ENCODE assay signal across 26 cellular contexts in genomic region chr4:94165256-94165655, GRCh38.
"Had no signal": no experiment of that assay in that cellular context is flagged by ENCODE, and none has a peak within 500 bp of the region (broad histone marks: within the 10 kb centered on the region; RNA-seq: fewer than 3 reads in every experiment).

No MANE protein-coding gene starts in this region.

- H3K9me3 ChIP-seq: ascending aorta, body of pancreas, MG63, SJSA1 had no signal

- H3K9me3 Mint-ChIP-seq: activated naive CD4-positive, alpha-beta T cell treated with anti-CD3 and anti-CD28 coated beads, Interleukin-2, amount 50 U/mL, for 24 hours; T-helper 1 cell treated with Interleukin-12 subunit alpha and Interleukin-12 subunit beta and Interleukin-4 antibody, amounts not matched to agents 30 μg/mL and 1 μg/mL, for 36 hours had no signal

- DNase-seq: activated CD4-positive, alpha-beta T cell treated with anti-CD3 and anti-CD28 coated beads for 4 hours; activated CD4-positive, alpha-beta T cell treated with anti-CD3 and anti-CD28 coated beads, Interleukin-2, amount 50 U/mL, for 4 hours; activated CD8-positive, alpha-beta memory T cell treated with anti-CD3 and anti-CD28 coated beads, Interleukin-2, amount 50 U/mL, for 48 hours; activated CD8-positive, alpha-beta T cell treated with anti-CD3 and anti-CD28 coated beads, Interleukin-2, amount 10 ng/mL, durations not matched to agents 7 days and 5 days; activated T-cell treated with anti-CD3 and anti-CD28 coated beads, Interleukin-2, amount 50 U/mL, for 1 hour; body of pancreas; central memory CD4-positive, alpha-beta T cell; MG63; MV-4-11; NCI-H1092 treated with DMSO at 0.1 percent for 48 hours; NCI-H1417 treated with DMSO at 0.1 percent for 48 hours; NCI-H1694; NCI-H2029; NCI-H345; NCI-H510A; NCI-H69; PC-3; SHP77; SW 1271; T1000 had no signal

- H3K4me3 Mint-ChIP-seq: activated CD8-positive, alpha-beta T cell treated with anti-CD3 and anti-CD28 coated beads, Interleukin-2, amount 10 ng/mL, durations not matched to agents 7 days and 5 days; activated naive CD4-positive, alpha-beta T cell treated with anti-CD3 and anti-CD28 coated beads, Interleukin-2, amount 50 U/mL, for 24 hours; T-helper 1 cell treated with Interleukin-12 subunit alpha and Interleukin-12 subunit beta and Interleukin-4 antibody, amounts not matched to agents 30 μg/mL and 1 μg/mL, for 36 hours had no signal

- H3K27ac Mint-ChIP-seq: activated CD8-positive, alpha-beta T cell treated with anti-CD3 and anti-CD28 coated beads, Interleukin-2, amount 10 ng/mL, durations not matched to agents 7 days and 5 days; activated naive CD4-positive, alpha-beta T cell treated with anti-CD3 and anti-CD28 coated beads, Interleukin-2, amount 50 U/mL, for 24 hours; T-helper 1 cell treated with Interleukin-12 subunit alpha and Interleukin-12 subunit beta and Interleukin-4 antibody, amounts not matched to agents 30 μg/mL and 1 μg/mL, for 36 hours had no signal

- H3K36me3 Mint-ChIP-seq: activated naive CD4-positive, alpha-beta T cell treated with anti-CD3 and anti-CD28 coated beads, Interleukin-2, amount 50 U/mL, for 24 hours had no signal

- H3K4me1 Mint-ChIP-seq: activated naive CD4-positive, alpha-beta T cell treated with anti-CD3 and anti-CD28 coated beads, Interleukin-2, amount 50 U/mL, for 24 hours had no signal

- H3K27me3 ChIP-seq: ascending aorta, body of pancreas, MG63, SJSA1 had no signal

- H3K9ac ChIP-seq: KMS-11 had no signal

- H3K27ac ChIP-seq: ascending aorta, body of pancreas, KMS-11, SJSA1 had no signal

- H3K4me3 ChIP-seq: ascending aorta, body of pancreas, MG63, SJSA1 had no signal

- H3K36me3 ChIP-seq: ascending aorta, MG63, SJSA1 had no signal

- ATAC-seq: activated CD8-positive, alpha-beta T cell treated with anti-CD3 and anti-CD28 coated beads, Interleukin-2, amount 10 ng/mL, durations not matched to agents 7 days and 5 days; body of pancreas; PC-3; SK-N-SH treated with all-trans-retinoic acid at 6 μM for 48 hours had no signal

- H3K4me1 ChIP-seq: ascending aorta, body of pancreas, SJSA1 had no signal

- H3K27me3 Mint-ChIP-seq: activated naive CD4-positive, alpha-beta T cell treated with anti-CD3 and anti-CD28 coated beads, Interleukin-2, amount 50 U/mL, for 24 hours had no signal
